8 cellular contexts compared by ENCODE assay signal in the genomic region with DNA sequence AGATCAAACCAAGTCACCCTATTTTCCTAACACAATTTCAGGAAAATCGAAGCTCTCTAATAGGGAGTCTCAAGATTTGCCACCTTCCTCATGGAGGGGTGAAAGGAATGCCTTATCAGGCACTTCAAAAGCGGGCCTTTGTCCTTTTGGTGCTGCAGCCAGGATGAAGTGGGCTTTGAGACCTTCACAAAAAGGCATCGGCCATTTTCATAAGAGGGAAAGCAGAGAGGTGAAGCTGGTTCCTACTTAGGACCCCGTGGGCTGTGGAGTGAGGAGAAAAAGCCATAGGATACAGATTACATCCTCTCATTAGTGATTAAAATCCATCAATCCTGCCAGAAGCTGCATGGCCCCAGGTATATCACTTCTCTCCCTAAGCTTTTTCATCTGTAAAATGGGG. TPM values are rescaled to one million over a fixed set of nuclear protein-coding genes. Genes with fewer than 3 reads are reported as not detected.
A peak's percentile ranks its signal among the peaks of the same experiment; 100 is the strongest.
DNase-seq lines count a peak whose midpoint lies in the region; ATAC-seq, FAIRE-seq and TF ChIP-seq lines count a peak whose summit lies in the region.

No MANE protein-coding gene starts in this region.

- H3K36me3 Mint-ChIP-seq in activated naive CD4-positive, alpha-beta T cell treated with anti-CD3 and anti-CD28 coated beads, Interleukin-2, amount 10 ng/mL, durations not matched to agents 7 days and 5 days = peaks cover 13% of the 10 kb centered on the region
- H3K36me3 Mint-ChIP-seq in astrocyte (ENCODE audit: low read depth, unreplicated experiment) = no peaks in the 10 kb centered on the region
- H3K36me3 Mint-ChIP-seq in type B pancreatic cell = peaks cover 6% of the 10 kb centered on the region

- H3K9me3 Mint-ChIP-seq in activated naive CD4-positive, alpha-beta T cell treated with anti-CD3 and anti-CD28 coated beads, Interleukin-2, amount 10 ng/mL, durations not matched to agents 7 days and 5 days = no peaks in the 10 kb centered on the region
- no peaks in the 10 kb centered on the region for H3K9me3 Mint-ChIP-seq in astrocyte (ENCODE audit: unreplicated experiment)
- no peaks in the 10 kb centered on the region for H3K9me3 Mint-ChIP-seq in type B pancreatic cell

- FAIRE-seq in astrocyte (lab: Jason Lieb, UNC) = no peak

- no peaks in the 10 kb centered on the region for H3K27me3 ChIP-seq in astrocyte (ENCODE audit: insufficient read depth, low read length)
- no peaks in the 10 kb centered on the region for H3K27me3 ChIP-seq in lower lobe of right lung (ENCODE audit: low read depth)

- TF ChIP-seq CTCF in astrocyte (IDR thresholded peaks at IDR 0.05; ENCODE audit: insufficient read depth, low read depth, low read length) (no peak), lower lobe of right lung (IDR thresholded peaks at IDR 0.05) (no peak), type B pancreatic cell (conservative IDR thresholded peaks at IDR 0.05) (no peak)

- peaks cover 34% of the 10 kb centered on the region for H3K4me1 Mint-ChIP-seq in activated naive CD4-positive, alpha-beta T cell treated with anti-CD3 and anti-CD28 coated beads, Interleukin-2, amount 10 ng/mL, durations not matched to agents 7 days and 5 days
- peaks cover 2% of the 10 kb centered on the region for H3K4me1 Mint-ChIP-seq in astrocyte (ENCODE audit: low read depth, unreplicated experiment)
- H3K4me1 Mint-ChIP-seq in type B pancreatic cell (ENCODE audit: unreplicated experiment) = peaks cover 22% of the 10 kb centered on the region

- H3K4me2 ChIP-seq in astrocyte (ENCODE audit: low read length) = peak overlapping the region; percentile 95

- peaks cover 26% of the 10 kb centered on the region for H3K79me2 ChIP-seq in astrocyte (ENCODE audit: insufficient read depth, low read length)

- H3K27ac Mint-ChIP-seq in activated naive CD4-positive, alpha-beta T cell treated with anti-CD3 and anti-CD28 coated beads, Interleukin-2, amount 10 ng/mL, durations not matched to agents 7 days and 5 days = peak overlapping the region; percentile 82
- H3K27ac Mint-ChIP-seq in astrocyte (ENCODE audit: unreplicated experiment) (no peak overlapping the region), type B pancreatic cell (no peak overlapping the region)

- H3K36me3 ChIP-seq in astrocyte (ENCODE audit: insufficient read depth, low read length) = peaks cover 3% of the 10 kb centered on the region
- H3K36me3 ChIP-seq in lower lobe of right lung = peaks cover 11% of the 10 kb centered on the region

- peaks cover 7% of the 10 kb centered on the region for H4K20me1 ChIP-seq in astrocyte (ENCODE audit: insufficient read depth, low read length)

- peaks cover 3% of the 10 kb centered on the region for H3K27me3 Mint-ChIP-seq in activated naive CD4-positive, alpha-beta T cell treated with anti-CD3 and anti-CD28 coated beads, Interleukin-2, amount 10 ng/mL, durations not matched to agents 7 days and 5 days
- H3K27me3 Mint-ChIP-seq in astrocyte (ENCODE audit: low read depth, unreplicated experiment) (no peaks in the 10 kb centered on the region), type B pancreatic cell (no peaks in the 10 kb centered on the region)

- DNase-seq in activated naive CD4-positive, alpha-beta T cell treated with anti-CD3 and anti-CD28 coated beads, Interleukin-2, amount 10 ng/mL, durations not matched to agents 7 days and 5 days = no peak
- no peak for DNase-seq in activated naive CD4-positive, alpha-beta T cell treated with Interleukin-2 at 50 U/mL for 16 hours
- no peak for DNase-seq in astrocyte (ENCODE audit: low read depth)
- no peak for DNase-seq in lower lobe of right lung
- no peak for DNase-seq in type B pancreatic cell (ENCODE audit: extremely low spot score, unreplicated experiment)
- no peak for DNase-seq in HK-2 (ENCODE audit: unreplicated experiment)

- no peaks in the 10 kb centered on the region for H3K9me3 ChIP-seq in astrocyte (ENCODE audit: insufficient read depth, low read depth, low read length)
- no peaks in the 10 kb centered on the region for H3K9me3 ChIP-seq in lower lobe of right lung

- H3K4me1 ChIP-seq in astrocyte (ENCODE audit: insufficient read depth, low read length) (peaks cover 13% of the 10 kb centered on the region), lower lobe of right lung (peaks cover 29% of the 10 kb centered on the region)

- ATAC-seq in lower lobe of right lung = no peak
- no peak for ATAC-seq in GM19351 (IDR thresholded peaks at IDR 0.05; ENCODE audit: unreplicated experiment)
- no peak for ATAC-seq in GM18861 (IDR thresholded peaks at IDR 0.05; ENCODE audit: unreplicated experiment)

- peak overlapping the region; percentile 87 for H3K9ac ChIP-seq in astrocyte (ENCODE audit: low read length)

- H3K4me3 ChIP-seq in astrocyte (ENCODE audit: insufficient read depth, low read depth, low read length) = peak overlapping the region; percentile 85
- peak overlapping the region; percentile 92 for H3K4me3 ChIP-seq in lower lobe of right lung

- CTCF ChIA-PET in activated naive CD4-positive, alpha-beta T cell treated with anti-CD3 and anti-CD28 coated beads, Interleukin-2, amount 10 ng/mL, durations not matched to agents 7 days and 5 days (lab: Charles Lee) = interaction anchor here (0.7 to 3.6 kb wide), 17 partner anchors 13 to 227 kb away, joined by 3 to 14 read pairs (median 5); partner anchors contain the start of genes JADE2 and UBE2B

- H3K27ac ChIP-seq in astrocyte (ENCODE audit: low read depth, low read length) (no peak overlapping the region), lower lobe of right lung (no peak overlapping the region)

- intact Hi-C loops in lower lobe of right lung (cut with DNase I) = loop anchor here (5.0 kb wide), 1 partner anchor 116 kb away; the partner anchor contains the start of gene JADE2

- H2AFZ ChIP-seq in astrocyte (ENCODE audit: low read depth, low read length) = no peak overlapping the region

- peak overlapping the region; percentile 95 for H3K4me3 Mint-ChIP-seq in activated naive CD4-positive, alpha-beta T cell treated with anti-CD3 and anti-CD28 coated beads, Interleukin-2, amount 10 ng/mL, durations not matched to agents 7 days and 5 days
- H3K4me3 Mint-ChIP-seq in astrocyte (ENCODE audit: unreplicated experiment) (peak overlapping the region; percentile 93), type B pancreatic cell (peak overlapping the region; percentile 95)

RNA-seq across cellular contexts. Expression of gene CDKN2AIPNL, which starts 0.9 kb away (rescaled TPM):
- 22.1 and 22.8 TPM in 2 replicates for total RNA-seq in astrocyte
- total RNA-seq in lower lobe of right lung = 14.5 TPM
- total RNA-seq in type B pancreatic cell (ENCODE audit: low replicate concordance) = 24.4 and 28.7 TPM in 2 replicates

RNA-seq across cellular contexts. Expression of gene UBE2B, which starts 39.5 kb away (rescaled TPM):
- 97.1 and 97.8 TPM in 2 replicates for total RNA-seq in astrocyte
- 106 TPM for total RNA-seq in lower lobe of right lung
- 70.9 and 93.0 TPM in 2 replicates for total RNA-seq in type B pancreatic cell (ENCODE audit: low replicate concordance)

RNA-seq across cellular contexts. Expression of gene CDKL3, which starts 43.9 kb away (rescaled TPM):
- total RNA-seq in astrocyte (4.0 and 5.7 TPM in 2 replicates), lower lobe of right lung (2.2 TPM), type B pancreatic cell (ENCODE audit: low replicate concordance) (0.83 and 5.2 TPM in 2 replicates)
